ENCODE assay signal across 16 cellular contexts in the genomic region with DNA sequence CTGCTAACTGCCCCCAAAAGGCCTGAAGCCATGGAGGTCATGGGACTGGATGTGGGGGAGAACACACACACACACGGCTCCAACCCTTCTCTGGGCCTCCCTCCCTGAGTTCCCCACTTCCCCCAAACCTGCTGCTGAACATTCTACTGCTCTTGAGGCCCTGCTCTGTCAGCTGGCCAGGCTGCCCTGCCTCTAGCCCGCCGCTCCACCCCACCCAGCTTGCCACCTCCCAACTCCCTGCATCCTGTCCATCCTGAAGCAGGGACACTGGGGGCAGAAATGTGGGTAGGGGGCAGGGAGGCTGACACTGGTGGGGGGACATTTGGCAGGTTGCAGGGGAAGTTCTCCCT. TPM values are rescaled to one million over a fixed set of nuclear protein-coding genes. Genes with fewer than 3 reads are reported as not detected.
A peak's percentile ranks its signal among the peaks of the same experiment; 100 is the strongest.
DNase-seq lines count a peak whose midpoint lies in the region; ATAC-seq and TF ChIP-seq lines count a peak whose summit lies in the region.
"Had no signal": no experiment of that assay in that cellular context is flagged by ENCODE, and none has a peak within 500 bp of the region (broad histone marks: within the 10 kb centered on the region; RNA-seq: fewer than 3 reads in every experiment).

No MANE protein-coding gene starts in this region.

- 54 to 80% methylated on average over 1 to 3 of the region's 3 CpGs for WGBS in endodermal cell (ENCODE audit: insufficient coverage in 1 of 2, insufficient read length in 1 of 2), 2 experiments

- H3K9me3 ChIP-seq in SK-N-MC (ENCODE audit: low read depth, low read length) = no peaks in the 10 kb centered on the region
- no peaks in the 10 kb centered on the region for H3K9me3 ChIP-seq in endodermal cell (ENCODE audit: control insufficient read depth, low read length)
- H3K9me3 ChIP-seq: psoas muscle had no signal

- no peaks in the 10 kb centered on the region for H3K9me3 Mint-ChIP-seq in activated naive CD8-positive, alpha-beta T cell (ENCODE audit: low read depth)
- no peaks in the 10 kb centered on the region for H3K9me3 Mint-ChIP-seq in activated naive CD8-positive, alpha-beta T cell treated with anti-CD3 and anti-CD28 coated beads, Interleukin-2, amount 50 U/mL, for 24 hours
- no peaks in the 10 kb centered on the region for H3K9me3 Mint-ChIP-seq in endodermal cell
- no peaks in the 10 kb centered on the region for H3K9me3 Mint-ChIP-seq in stimulated activated memory B cell treated with anti-CD40 and anti-IgM and Interleukin-4, amounts not matched to agents 10 μg/mL and 1 μg/mL and 100 μg/mL, for 72 hours
- H3K9me3 Mint-ChIP-seq: activated naive CD8-positive, alpha-beta T cell treated with anti-CD3 and anti-CD28 coated beads, Interleukin-2, amount 10 ng/mL, durations not matched to agents 7 days and 5 days; dendritic cell treated with granulocyte-macrophage colony-stimulating factor and Interleukin-4, amounts not matched to agents 40 ng/mL and 50 ng/mL, for 4 days had no signal

- no peak overlapping the region for H3K9ac ChIP-seq in SK-N-MC (ENCODE audit: insufficient read length)
- no peak overlapping the region for H3K9ac ChIP-seq in endodermal cell (ENCODE audit: extremely low read depth, low read length, poor library complexity, severe bottlenecking)

- H3K27ac Mint-ChIP-seq in activated naive CD8-positive, alpha-beta T cell = no peak overlapping the region
- H3K27ac Mint-ChIP-seq in activated naive CD8-positive, alpha-beta T cell treated with anti-CD3 and anti-CD28 coated beads, Interleukin-2, amount 50 U/mL, for 24 hours = no peak overlapping the region
- no peak overlapping the region for H3K27ac Mint-ChIP-seq in endodermal cell
- no peak overlapping the region for H3K27ac Mint-ChIP-seq in stimulated activated memory B cell treated with anti-CD40 and anti-IgM and Interleukin-4, amounts not matched to agents 10 μg/mL and 1 μg/mL and 100 μg/mL, for 72 hours
- H3K27ac Mint-ChIP-seq: activated naive CD8-positive, alpha-beta T cell treated with anti-CD3 and anti-CD28 coated beads, Interleukin-2, amount 10 ng/mL, durations not matched to agents 7 days and 5 days; dendritic cell treated with granulocyte-macrophage colony-stimulating factor and Interleukin-4, amounts not matched to agents 40 ng/mL and 50 ng/mL, for 4 days had no signal

- peaks cover 13% of the 10 kb centered on the region for H3K4me1 Mint-ChIP-seq in activated naive CD8-positive, alpha-beta T cell (ENCODE audit: low read depth)
- peaks cover 9% of the 10 kb centered on the region for H3K4me1 Mint-ChIP-seq in activated naive CD8-positive, alpha-beta T cell treated with anti-CD3 and anti-CD28 coated beads, Interleukin-2, amount 50 U/mL, for 24 hours
- peaks cover 5% of the 10 kb centered on the region for H3K4me1 Mint-ChIP-seq in endodermal cell
- peaks cover 16% of the 10 kb centered on the region for H3K4me1 Mint-ChIP-seq in stimulated activated memory B cell treated with anti-CD40 and anti-IgM and Interleukin-4, amounts not matched to agents 10 μg/mL and 1 μg/mL and 100 μg/mL, for 72 hours

- ATAC-seq in activated naive CD8-positive, alpha-beta T cell treated with anti-CD3 and anti-CD28 coated beads, Interleukin-2, amount 50 U/mL, for 24 hours = no peak
- ATAC-seq in stimulated activated memory B cell treated with anti-CD40 and anti-IgM and Interleukin-4, amounts not matched to agents 10 μg/mL and 1 μg/mL and 100 μg/mL, for 72 hours = no peak

- peak overlapping the region; percentile 88 for H3K4me3 Mint-ChIP-seq in activated naive CD8-positive, alpha-beta T cell
- H3K4me3 Mint-ChIP-seq in activated naive CD8-positive, alpha-beta T cell treated with anti-CD3 and anti-CD28 coated beads, Interleukin-2, amount 50 U/mL, for 24 hours = no peak overlapping the region
- H3K4me3 Mint-ChIP-seq in endodermal cell = peak overlapping the region; percentile 56
- peak overlapping the region; percentile 75 for H3K4me3 Mint-ChIP-seq in stimulated activated memory B cell treated with anti-CD40 and anti-IgM and Interleukin-4, amounts not matched to agents 10 μg/mL and 1 μg/mL and 100 μg/mL, for 72 hours

- H3K36me3 ChIP-seq in SK-N-MC (ENCODE audit: insufficient read depth, low read length) (no peaks in the 10 kb centered on the region), endodermal cell (ENCODE audit: control insufficient read depth, insufficient read depth, low read length) (no peaks in the 10 kb centered on the region)

- H3K27me3 Mint-ChIP-seq in activated naive CD8-positive, alpha-beta T cell = peaks cover 39% of the 10 kb centered on the region
- H3K27me3 Mint-ChIP-seq in activated naive CD8-positive, alpha-beta T cell treated with anti-CD3 and anti-CD28 coated beads, Interleukin-2, amount 50 U/mL, for 24 hours = peaks cover 69% of the 10 kb centered on the region
- H3K27me3 Mint-ChIP-seq in endodermal cell (ENCODE audit: insufficient read depth) = peaks cover 86% of the 10 kb centered on the region
- H3K27me3 Mint-ChIP-seq in stimulated activated memory B cell treated with anti-CD40 and anti-IgM and Interleukin-4, amounts not matched to agents 10 μg/mL and 1 μg/mL and 100 μg/mL, for 72 hours = peaks cover 89% of the 10 kb centered on the region

- TF ChIP-seq CTCF in endodermal cell (conservative IDR thresholded peaks at IDR 0.05) = no peak

- H3K4me1 ChIP-seq in endodermal cell (ENCODE audit: control insufficient read depth, insufficient read depth, low read length) = no peaks in the 10 kb centered on the region
- H3K4me1 ChIP-seq: psoas muscle had no signal

- no peak for DNase-seq in activated naive CD8-positive, alpha-beta T cell treated with anti-CD3 and anti-CD28 coated beads, Interleukin-2, amount 50 U/mL, for 24 hours
- DNase-seq in SK-N-MC (ENCODE audit: low read depth, low spot score) (no peak), endodermal cell (no peak), NCI-H2029 (lab: John Stamatoyannopoulos, UW) (no peak), NCI-H748 (lab: John Stamatoyannopoulos, UW; ENCODE audit: unreplicated experiment) (no peak)
- no peak for DNase-seq in central memory CD4-positive, alpha-beta T cell
- DNase-seq: activated CD8-positive, alpha-beta memory T cell treated with anti-CD3 and anti-CD28 coated beads for 24 hours; NCI-H1436; NCI-H524 treated with DMSO at 0.1 percent for 48 hours; psoas muscle; T1000 had no signal

- H3K27me3 ChIP-seq in endodermal cell (ENCODE audit: control insufficient read depth, insufficient read depth, low read length, poor library complexity, severe bottlenecking) = peaks cover 79% of the 10 kb centered on the region

- H3K36me3 Mint-ChIP-seq in activated naive CD8-positive, alpha-beta T cell = no peaks in the 10 kb centered on the region
- H3K36me3 Mint-ChIP-seq in activated naive CD8-positive, alpha-beta T cell treated with anti-CD3 and anti-CD28 coated beads, Interleukin-2, amount 50 U/mL, for 24 hours (ENCODE audit: low read depth) = no peaks in the 10 kb centered on the region
- no peaks in the 10 kb centered on the region for H3K36me3 Mint-ChIP-seq in endodermal cell (ENCODE audit: low read depth)
- no peaks in the 10 kb centered on the region for H3K36me3 Mint-ChIP-seq in stimulated activated memory B cell treated with anti-CD40 and anti-IgM and Interleukin-4, amounts not matched to agents 10 μg/mL and 1 μg/mL and 100 μg/mL, for 72 hours

- H3K27ac ChIP-seq in SK-N-MC (no peak overlapping the region), endodermal cell (ENCODE audit: low read depth, low read length) (no peak overlapping the region)
- H3K27ac ChIP-seq: psoas muscle had no signal

- H3K4me3 ChIP-seq in SK-N-MC = peak overlapping the region; percentile 72
- peak overlapping the region; percentile 64 for H3K4me3 ChIP-seq in endodermal cell (ENCODE audit: low read length)

RNA-seq across cellular contexts. Expression of gene KCNJ4, which starts 1.0 kb away (rescaled TPM):
- 1 to 10 TPM in 1 of 2 donors, under 1 TPM in 1; 0.37 to 1.4 TPM for total RNA-seq in endodermal cell
- polyA plus RNA-seq in endodermal cell (2013, experiment 1 of 2) = 5.8 TPM
- 6.0 TPM for polyA plus RNA-seq in endodermal cell (2013, experiment 2 of 2)
- total RNA-seq: activated naive CD8-positive, alpha-beta T cell treated with anti-CD3 and anti-CD28 coated beads, Interleukin-2, amount 10 ng/mL, durations not matched to agents 7 days and 5 days; psoas muscle; ureter had no signal

RNA-seq across cellular contexts. Expression of gene KDELR3, which starts 13.9 kb away (rescaled TPM):
- total RNA-seq in endodermal cell = 10 to 100 TPM; 11.4 to 14.9 TPM
- polyA plus RNA-seq in endodermal cell (2013, experiment 1 of 2) = 14.6 TPM
- 14.8 TPM for polyA plus RNA-seq in endodermal cell (2013, experiment 2 of 2)

RNA-seq across cellular contexts. Expression of gene DDX17, which starts 52.1 kb away (rescaled TPM):
- 100 to 1,000 TPM; 507 to 621 TPM for total RNA-seq in endodermal cell
- 386 TPM for polyA plus RNA-seq in endodermal cell (2013, experiment 1 of 2)
- 344 TPM for polyA plus RNA-seq in endodermal cell (2013, experiment 2 of 2)
